In the genomic region with DNA sequence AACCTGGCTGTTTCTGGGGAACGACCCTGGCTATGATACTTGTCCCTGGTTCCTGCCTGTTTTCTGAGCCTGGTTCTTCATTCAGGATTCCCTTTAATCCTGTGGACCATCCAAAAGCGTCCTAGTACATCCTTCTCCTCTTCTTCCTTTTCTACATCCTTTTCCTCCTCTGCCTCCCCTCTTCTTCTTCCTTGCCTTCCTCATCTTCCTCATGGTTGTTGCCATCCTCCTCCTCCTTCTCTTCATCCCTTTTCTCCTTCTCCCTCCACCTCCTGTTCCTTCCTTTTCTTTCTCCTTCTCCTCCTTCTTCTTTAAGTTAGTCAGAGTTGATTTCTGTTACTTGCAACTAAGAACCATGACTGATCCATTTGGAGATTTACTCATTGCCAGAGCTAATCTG, we compare ENCODE assay signal across 35 cellular contexts.
"Had no signal": no experiment of that assay in that cellular context is flagged by ENCODE, and none has a peak within 500 bp of the region (broad histone marks: within the 10 kb centered on the region; RNA-seq: fewer than 3 reads in every experiment).

No MANE protein-coding gene starts in this region.

- H3K9me3 ChIP-seq: adrenal gland, MG63, SJSA1, SK-N-SH had no signal

- H3K4me3 ChIP-seq: adrenal gland, MG63, SJSA1 had no signal

- H3K27ac ChIP-seq: adrenal gland, brain microvascular endothelial cell, SJSA1, VCaP had no signal

- H3K4me1 ChIP-seq: adrenal gland, SJSA1 had no signal

- H3K9ac ChIP-seq: SK-N-SH had no signal

- H3K4me2 ChIP-seq: SK-N-SH had no signal

- ATAC-seq: activated naive CD4-positive, alpha-beta T cell treated with anti-CD3 and anti-CD28 coated beads, Interleukin-2, amount 50 U/mL, for 72 hours; activated T-cell treated with anti-CD3 and anti-CD28 coated beads, Interleukin-2, amount 50 U/mL, for 4 hours had no signal

- H3K27me3 ChIP-seq: adrenal gland, brain microvascular endothelial cell, MG63, SJSA1 had no signal

- H3K4me1 Mint-ChIP-seq: activated B cell treated with CpG ODN at 0.5 μM for 24 hours had no signal

- H3K36me3 ChIP-seq: adrenal gland, brain microvascular endothelial cell, MG63, SJSA1 had no signal

- H3K36me3 Mint-ChIP-seq: activated CD4-positive, alpha-beta memory T cell treated with anti-CD3 and anti-CD28 coated beads for 36 hours; activated naive CD4-positive, alpha-beta T cell treated with anti-CD3 and anti-CD28 coated beads, Interleukin-2, amount 50 U/mL, for 72 hours had no signal

- H3K4me3 Mint-ChIP-seq: activated B cell treated with CpG ODN at 0.5 μM for 24 hours; activated CD4-positive, alpha-beta memory T cell treated with anti-CD3 and anti-CD28 coated beads for 36 hours; activated naive CD4-positive, alpha-beta T cell treated with anti-CD3 and anti-CD28 coated beads for 36 hours; activated T-cell treated with anti-CD3 and anti-CD28 coated beads, Interleukin-2, amount 50 U/mL, for 4 hours; activated T-helper 1 cell treated with anti-CD3 and anti-CD28 coated beads, Interleukin-12 subunit alpha, Interleukin-12 subunit beta, Interleukin-2, Interleukin-4 antibody, amounts not matched to agents 30 ng/mL and 10 ng/mL and 1 ng/mL, durations not matched to agents 14 hours and 24 hours and 36 hours; T-helper 1 cell treated with Interleukin-12 subunit alpha and Interleukin-12 subunit beta and Interleukin-4 antibody, amounts not matched to agents 30 μg/mL and 1 μg/mL, for 36 hours; T-helper 2 cell treated with Interferon-gamma antibody and Interleukin-4, amounts not matched to agents 5 μg/mL and 100 μg/mL, for 36 hours had no signal

- H3K9me3 Mint-ChIP-seq: activated B cell treated with CpG ODN at 0.5 μM for 24 hours; activated CD4-positive, alpha-beta memory T cell treated with anti-CD3 and anti-CD28 coated beads for 36 hours; activated naive CD4-positive, alpha-beta T cell treated with anti-CD3 and anti-CD28 coated beads for 36 hours; activated naive CD4-positive, alpha-beta T cell treated with anti-CD3 and anti-CD28 coated beads, Interleukin-2, amount 50 U/mL, for 72 hours; activated T-cell treated with anti-CD3 and anti-CD28 coated beads, Interleukin-2, amount 50 U/mL, for 4 hours; activated T-helper 1 cell treated with anti-CD3 and anti-CD28 coated beads, Interleukin-12 subunit alpha, Interleukin-12 subunit beta, Interleukin-2, Interleukin-4 antibody, amounts not matched to agents 30 ng/mL and 10 ng/mL and 1 ng/mL, durations not matched to agents 14 hours and 24 hours and 36 hours; T-helper 1 cell treated with Interleukin-12 subunit alpha and Interleukin-12 subunit beta and Interleukin-4 antibody, amounts not matched to agents 30 μg/mL and 1 μg/mL, for 36 hours; T-helper 2 cell treated with Interferon-gamma antibody and Interleukin-4, amounts not matched to agents 5 μg/mL and 100 μg/mL, for 36 hours had no signal

- DNase-seq: activated B cell treated with CpG ODN at 0.5 μM for 24 hours; activated CD4-positive, alpha-beta memory T cell treated with anti-CD3 and anti-CD28 coated beads for 36 hours; activated CD4-positive, alpha-beta T cell treated with anti-CD3 and anti-CD28 coated beads for 4 hours; activated CD4-positive, alpha-beta T cell treated with anti-CD3 and anti-CD28 coated beads, Interleukin-2, amount 50 U/mL, for 1 hour; activated CD4-positive, CD25-positive, alpha-beta regulatory T cell treated with anti-CD3 and anti-CD28 coated beads, Interleukin-2, amount 50 U/mL, for 72 hours; activated CD8-positive, alpha-beta memory T cell treated with anti-CD3 and anti-CD28 coated beads, Interleukin-2, amount 50 U/mL, for 4 hours; activated gamma-delta T cell treated with Interleukin-2 at 50 U/mL for 16 hours; activated naive CD4-positive, alpha-beta T cell treated with anti-CD3 and anti-CD28 coated beads for 36 hours; activated T-cell treated with anti-CD3 and anti-CD28 coated beads for 4 hours; activated T-cell treated with anti-CD3 and anti-CD28 coated beads, Interleukin-2, amount 50 U/mL, for 4 hours; adrenal gland; anterior cingulate cortex; brain microvascular endothelial cell; central memory CD4-positive, alpha-beta T cell; Kasumi-1; MG63; NCI-H1048; NCI-H1105 treated with DMSO at 0.1 percent for 48 hours; NCI-H1436; NCI-H1694; NCI-H2029; NCI-H2171; NCI-H446; NCI-H510A treated with DMSO at 0.1 percent for 48 hours; NCI-H526 treated with DMSO at 0.1 percent for 48 hours; NCI-H774; OCI-M1; SHP77; SK-N-SH had no signal

- H3K27ac Mint-ChIP-seq: activated B cell treated with CpG ODN at 0.5 μM for 24 hours; activated CD4-positive, alpha-beta memory T cell treated with anti-CD3 and anti-CD28 coated beads for 36 hours; activated naive CD4-positive, alpha-beta T cell treated with anti-CD3 and anti-CD28 coated beads for 36 hours; activated naive CD4-positive, alpha-beta T cell treated with anti-CD3 and anti-CD28 coated beads, Interleukin-2, amount 50 U/mL, for 72 hours; activated T-helper 1 cell treated with anti-CD3 and anti-CD28 coated beads, Interleukin-12 subunit alpha, Interleukin-12 subunit beta, Interleukin-2, Interleukin-4 antibody, amounts not matched to agents 30 ng/mL and 10 ng/mL and 1 ng/mL, durations not matched to agents 14 hours and 24 hours and 36 hours; T-helper 1 cell treated with Interleukin-12 subunit alpha and Interleukin-12 subunit beta and Interleukin-4 antibody, amounts not matched to agents 30 μg/mL and 1 μg/mL, for 36 hours; T-helper 2 cell treated with Interferon-gamma antibody and Interleukin-4, amounts not matched to agents 5 μg/mL and 100 μg/mL, for 36 hours had no signal
